Comparison of ENCODE assay signal across 1 cellular context in the genomic region with DNA sequence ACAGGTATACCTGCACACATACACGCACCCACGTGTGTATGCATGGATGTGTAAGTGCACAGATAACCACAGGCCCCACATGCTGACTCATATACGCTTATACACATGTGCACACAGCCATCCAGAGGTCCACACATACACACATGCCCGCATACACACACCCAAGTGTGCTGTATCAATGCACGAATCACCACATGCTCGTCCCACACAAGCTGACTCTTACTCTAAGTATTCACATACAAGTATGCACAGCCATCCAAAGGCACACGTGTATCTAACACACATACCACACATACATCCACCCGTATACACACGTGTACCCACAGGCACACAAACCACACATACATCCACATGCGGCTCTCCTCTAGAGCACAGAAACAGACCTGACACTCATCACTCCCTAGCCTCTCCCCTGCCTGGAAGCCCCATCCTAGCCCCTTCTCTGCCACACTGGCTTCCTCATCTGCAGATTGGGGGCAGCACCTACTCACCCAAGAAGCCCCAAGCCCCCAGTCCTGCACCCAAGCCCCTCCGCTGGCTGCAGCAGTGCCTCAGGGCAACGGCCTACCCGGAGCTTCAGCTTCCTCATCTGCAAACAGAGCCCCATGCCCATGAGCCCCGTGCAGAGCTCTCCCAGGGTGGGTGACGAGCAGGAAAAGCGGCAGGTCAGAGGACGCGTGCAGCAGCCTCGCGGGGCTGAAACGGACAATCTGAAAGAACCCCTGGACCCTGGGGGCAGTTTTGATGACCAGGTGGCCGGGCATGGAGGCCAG.
TF ChIP-seq lines count a peak whose summit lies in the region.

No MANE protein-coding gene starts in this region.

TF ChIP-seq in WTC11, 78 proteins besides CTCF, POLR2A, EP300 and RAD21 (continued from another document):
- TF ChIP-seq, protein P1, sequence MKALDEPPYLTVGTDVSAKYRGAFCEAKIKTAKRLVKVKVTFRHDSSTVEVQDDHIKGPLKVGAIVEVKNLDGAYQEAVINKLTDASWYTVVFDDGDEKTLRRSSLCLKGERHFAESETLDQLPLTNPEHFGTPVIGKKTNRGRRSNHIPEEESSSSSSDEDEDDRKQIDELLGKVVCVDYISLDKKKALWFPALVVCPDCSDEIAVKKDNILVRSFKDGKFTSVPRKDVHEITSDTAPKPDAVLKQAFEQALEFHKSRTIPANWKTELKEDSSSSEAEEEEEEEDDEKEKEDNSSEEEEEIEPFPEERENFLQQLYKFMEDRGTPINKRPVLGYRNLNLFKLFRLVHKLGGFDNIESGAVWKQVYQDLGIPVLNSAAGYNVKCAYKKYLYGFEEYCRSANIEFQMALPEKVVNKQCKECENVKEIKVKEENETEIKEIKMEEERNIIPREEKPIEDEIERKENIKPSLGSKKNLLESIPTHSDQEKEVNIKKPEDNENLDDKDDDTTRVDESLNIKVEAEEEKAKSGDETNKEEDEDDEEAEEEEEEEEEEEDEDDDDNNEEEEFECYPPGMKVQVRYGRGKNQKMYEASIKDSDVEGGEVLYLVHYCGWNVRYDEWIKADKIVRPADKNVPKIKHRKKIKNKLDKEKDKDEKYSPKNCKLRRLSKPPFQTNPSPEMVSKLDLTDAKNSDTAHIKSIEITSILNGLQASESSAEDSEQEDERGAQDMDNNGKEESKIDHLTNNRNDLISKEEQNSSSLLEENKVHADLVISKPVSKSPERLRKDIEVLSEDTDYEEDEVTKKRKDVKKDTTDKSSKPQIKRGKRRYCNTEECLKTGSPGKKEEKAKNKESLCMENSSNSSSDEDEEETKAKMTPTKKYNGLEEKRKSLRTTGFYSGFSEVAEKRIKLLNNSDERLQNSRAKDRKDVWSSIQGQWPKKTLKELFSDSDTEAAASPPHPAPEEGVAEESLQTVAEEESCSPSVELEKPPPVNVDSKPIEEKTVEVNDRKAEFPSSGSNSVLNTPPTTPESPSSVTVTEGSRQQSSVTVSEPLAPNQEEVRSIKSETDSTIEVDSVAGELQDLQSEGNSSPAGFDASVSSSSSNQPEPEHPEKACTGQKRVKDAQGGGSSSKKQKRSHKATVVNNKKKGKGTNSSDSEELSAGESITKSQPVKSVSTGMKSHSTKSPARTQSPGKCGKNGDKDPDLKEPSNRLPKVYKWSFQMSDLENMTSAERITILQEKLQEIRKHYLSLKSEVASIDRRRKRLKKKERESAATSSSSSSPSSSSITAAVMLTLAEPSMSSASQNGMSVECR (CRISPR knock-in tag; IDR thresholded peaks at IDR 0.05; ENCODE audit: borderline replicate concordance): no peak
- no peak for TF ChIP-seq ZBTB21 (CRISPR knock-in tag; IDR thresholded peaks at IDR 0.05; ENCODE audit: borderline replicate concordance)
- TF ChIP-seq GABPB1 (CRISPR knock-in tag; IDR thresholded peaks at IDR 0.05): no peak
- TF ChIP-seq, protein P2, sequence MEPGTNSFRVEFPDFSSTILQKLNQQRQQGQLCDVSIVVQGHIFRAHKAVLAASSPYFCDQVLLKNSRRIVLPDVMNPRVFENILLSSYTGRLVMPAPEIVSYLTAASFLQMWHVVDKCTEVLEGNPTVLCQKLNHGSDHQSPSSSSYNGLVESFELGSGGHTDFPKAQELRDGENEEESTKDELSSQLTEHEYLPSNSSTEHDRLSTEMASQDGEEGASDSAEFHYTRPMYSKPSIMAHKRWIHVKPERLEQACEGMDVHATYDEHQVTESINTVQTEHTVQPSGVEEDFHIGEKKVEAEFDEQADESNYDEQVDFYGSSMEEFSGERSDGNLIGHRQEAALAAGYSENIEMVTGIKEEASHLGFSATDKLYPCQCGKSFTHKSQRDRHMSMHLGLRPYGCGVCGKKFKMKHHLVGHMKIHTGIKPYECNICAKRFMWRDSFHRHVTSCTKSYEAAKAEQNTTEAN (CRISPR knock-in tag; IDR thresholded peaks at IDR 0.05): no peak
- no peak for TF ChIP-seq ZNF317 (CRISPR knock-in tag; IDR thresholded peaks at IDR 0.05; ENCODE audit: borderline replicate concordance, low read depth)
- TF ChIP-seq, protein P3, sequence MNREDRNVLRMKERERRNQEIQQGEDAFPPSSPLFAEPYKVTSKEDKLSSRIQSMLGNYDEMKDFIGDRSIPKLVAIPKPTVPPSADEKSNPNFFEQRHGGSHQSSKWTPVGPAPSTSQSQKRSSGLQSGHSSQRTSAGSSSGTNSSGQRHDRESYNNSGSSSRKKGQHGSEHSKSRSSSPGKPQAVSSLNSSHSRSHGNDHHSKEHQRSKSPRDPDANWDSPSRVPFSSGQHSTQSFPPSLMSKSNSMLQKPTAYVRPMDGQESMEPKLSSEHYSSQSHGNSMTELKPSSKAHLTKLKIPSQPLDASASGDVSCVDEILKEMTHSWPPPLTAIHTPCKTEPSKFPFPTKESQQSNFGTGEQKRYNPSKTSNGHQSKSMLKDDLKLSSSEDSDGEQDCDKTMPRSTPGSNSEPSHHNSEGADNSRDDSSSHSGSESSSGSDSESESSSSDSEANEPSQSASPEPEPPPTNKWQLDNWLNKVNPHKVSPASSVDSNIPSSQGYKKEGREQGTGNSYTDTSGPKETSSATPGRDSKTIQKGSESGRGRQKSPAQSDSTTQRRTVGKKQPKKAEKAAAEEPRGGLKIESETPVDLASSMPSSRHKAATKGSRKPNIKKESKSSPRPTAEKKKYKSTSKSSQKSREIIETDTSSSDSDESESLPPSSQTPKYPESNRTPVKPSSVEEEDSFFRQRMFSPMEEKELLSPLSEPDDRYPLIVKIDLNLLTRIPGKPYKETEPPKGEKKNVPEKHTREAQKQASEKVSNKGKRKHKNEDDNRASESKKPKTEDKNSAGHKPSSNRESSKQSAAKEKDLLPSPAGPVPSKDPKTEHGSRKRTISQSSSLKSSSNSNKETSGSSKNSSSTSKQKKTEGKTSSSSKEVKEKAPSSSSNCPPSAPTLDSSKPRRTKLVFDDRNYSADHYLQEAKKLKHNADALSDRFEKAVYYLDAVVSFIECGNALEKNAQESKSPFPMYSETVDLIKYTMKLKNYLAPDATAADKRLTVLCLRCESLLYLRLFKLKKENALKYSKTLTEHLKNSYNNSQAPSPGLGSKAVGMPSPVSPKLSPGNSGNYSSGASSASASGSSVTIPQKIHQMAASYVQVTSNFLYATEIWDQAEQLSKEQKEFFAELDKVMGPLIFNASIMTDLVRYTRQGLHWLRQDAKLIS (CRISPR knock-in tag; IDR thresholded peaks at IDR 0.05; ENCODE audit: borderline replicate concordance): no peak
- TF ChIP-seq, protein P4, sequence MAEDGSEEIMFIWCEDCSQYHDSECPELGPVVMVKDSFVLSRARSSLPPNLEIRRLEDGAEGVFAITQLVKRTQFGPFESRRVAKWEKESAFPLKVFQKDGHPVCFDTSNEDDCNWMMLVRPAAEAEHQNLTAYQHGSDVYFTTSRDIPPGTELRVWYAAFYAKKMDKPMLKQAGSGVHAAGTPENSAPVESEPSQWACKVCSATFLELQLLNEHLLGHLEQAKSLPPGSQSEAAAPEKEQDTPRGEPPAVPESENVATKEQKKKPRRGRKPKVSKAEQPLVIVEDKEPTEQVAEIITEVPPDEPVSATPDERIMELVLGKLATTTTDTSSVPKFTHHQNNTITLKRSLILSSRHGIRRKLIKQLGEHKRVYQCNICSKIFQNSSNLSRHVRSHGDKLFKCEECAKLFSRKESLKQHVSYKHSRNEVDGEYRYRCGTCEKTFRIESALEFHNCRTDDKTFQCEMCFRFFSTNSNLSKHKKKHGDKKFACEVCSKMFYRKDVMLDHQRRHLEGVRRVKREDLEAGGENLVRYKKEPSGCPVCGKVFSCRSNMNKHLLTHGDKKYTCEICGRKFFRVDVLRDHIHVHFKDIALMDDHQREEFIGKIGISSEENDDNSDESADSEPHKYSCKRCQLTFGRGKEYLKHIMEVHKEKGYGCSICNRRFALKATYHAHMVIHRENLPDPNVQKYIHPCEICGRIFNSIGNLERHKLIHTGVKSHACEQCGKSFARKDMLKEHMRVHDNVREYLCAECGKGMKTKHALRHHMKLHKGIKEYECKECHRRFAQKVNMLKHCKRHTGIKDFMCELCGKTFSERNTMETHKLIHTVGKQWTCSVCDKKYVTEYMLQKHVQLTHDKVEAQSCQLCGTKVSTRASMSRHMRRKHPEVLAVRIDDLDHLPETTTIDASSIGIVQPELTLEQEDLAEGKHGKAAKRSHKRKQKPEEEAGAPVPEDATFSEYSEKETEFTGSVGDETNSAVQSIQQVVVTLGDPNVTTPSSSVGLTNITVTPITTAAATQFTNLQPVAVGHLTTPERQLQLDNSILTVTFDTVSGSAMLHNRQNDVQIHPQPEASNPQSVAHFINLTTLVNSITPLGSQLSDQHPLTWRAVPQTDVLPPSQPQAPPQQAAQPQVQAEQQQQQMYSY (CRISPR knock-in tag; IDR thresholded peaks at IDR 0.05): no peak
